In the genomic region with DNA sequence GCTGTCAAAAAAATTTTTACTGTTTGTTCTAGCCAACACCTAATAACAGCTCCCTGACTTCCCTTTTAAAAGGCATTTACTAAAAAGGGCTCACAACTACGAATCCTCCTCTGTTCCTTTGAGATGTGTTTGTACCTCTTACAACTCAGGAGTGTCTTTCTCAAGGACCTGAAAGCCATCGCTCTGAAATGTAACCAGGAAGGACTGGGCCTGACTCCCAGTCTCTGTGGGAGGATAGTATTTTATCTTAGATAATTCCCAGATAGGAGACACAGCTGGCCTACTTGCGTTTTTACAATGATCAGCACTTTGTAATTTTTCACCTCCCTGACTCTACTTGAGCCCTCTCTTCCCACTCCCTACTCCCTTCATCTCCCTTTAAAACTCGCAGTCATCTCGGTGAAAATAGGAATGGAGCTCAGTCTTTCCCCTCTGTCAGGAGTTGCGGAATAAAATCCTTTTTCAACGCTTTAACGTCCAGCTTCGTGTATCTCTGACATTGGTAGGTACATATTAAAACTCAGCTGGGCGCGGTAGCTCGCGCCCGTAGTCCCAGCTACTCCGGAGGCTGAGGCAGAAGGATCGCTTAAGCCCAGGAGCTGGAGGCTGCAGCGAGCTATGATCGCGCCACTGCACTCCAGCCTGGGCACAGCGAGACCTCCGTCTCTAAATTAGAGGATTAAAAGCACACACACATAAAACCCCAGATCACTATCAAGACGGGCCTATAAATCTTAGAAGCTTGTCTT, we compare ENCODE assay signal across 8 cellular contexts. TPM values are rescaled to one million over a fixed set of nuclear protein-coding genes. Genes with fewer than 3 reads are reported as not detected.
DNase-seq lines count a peak whose midpoint lies in the region; ATAC-seq and TF ChIP-seq lines count a peak whose summit lies in the region.

No MANE protein-coding gene starts in this region.

- TF ChIP-seq CTCF in RWPE2 (IDR thresholded peaks at IDR 0.05; ENCODE audit: poor library complexity, severe bottlenecking): no peak
- TF ChIP-seq CTCF in epithelial cell of esophagus (IDR thresholded peaks at IDR 0.05; ENCODE audit: insufficient read depth, low read depth, low read length, missing control alignments): no peak
- no peak for TF ChIP-seq CTCF in ovary (IDR thresholded peaks at IDR 0.05)

- TF ChIP-seq POLR2A in GM18505 (IDR thresholded peaks at IDR 0.05; ENCODE audit: borderline replicate concordance, extremely low read depth, insufficient read depth, insufficient read length) (peak; percentile 22), ovary (IDR thresholded peaks at IDR 0.05) (no peak)

- no peaks in the 10 kb centered on the region for H3K9me3 ChIP-seq in RWPE2 (ENCODE audit: severe bottlenecking)
- no peaks in the 10 kb centered on the region for H3K9me3 ChIP-seq in ovary

- intact Hi-C loops in ovary (cut with DNase I): loop anchor here in 1 of 4 donors (10.0 kb wide), 1 partner anchor 110 kb away; no protein-coding TSS in a partner anchor

- H3K36me3 ChIP-seq in RWPE2 (ENCODE audit: low read depth) (peaks cover 6% of the 10 kb centered on the region; the same call in 1 of the 2 replicates), ovary (no peaks in the 10 kb centered on the region)

- no peak for TF ChIP-seq EP300 in ovary (IDR thresholded peaks at IDR 0.05)

- no peak for DNase-seq in RWPE2 (ENCODE audit: low spot score)
- no peak for DNase-seq in epithelial cell of esophagus (ENCODE audit: low read depth)
- peak in 4 of 5 donors; percentile 25 to 45 (median 29) for DNase-seq in ovary
- DNase-seq in COR-L47 (lab: John Stamatoyannopoulos, UW): no peak
- no peak for DNase-seq in NCI-H1105 (lab: John Stamatoyannopoulos, UW)

- H3K4me1 ChIP-seq in RWPE2 (ENCODE audit: insufficient read depth, poor library complexity, severe bottlenecking) (peaks cover 9% of the 10 kb centered on the region), ovary (ENCODE audit: insufficient read depth) (peaks cover 7% of the 10 kb centered on the region)

- peak overlapping the region; percentile 75 for H3K27ac ChIP-seq in RWPE2 (ENCODE audit: poor library complexity, severe bottlenecking)
- H3K27ac ChIP-seq in ovary: peak overlapping the region; percentile 95 to 96

- H3K4me3 ChIP-seq in RWPE2 (ENCODE audit: severe bottlenecking) (peak overlapping the region; percentile 83), epithelial cell of esophagus (ENCODE audit: low read length) (peak overlapping the region; percentile 97), ovary (peak overlapping the region; percentile 95)

- WGBS in ovary, 3 donors: 50 to 58% (median 57%) methylated on average over 22 of the region's 22 CpGs

- H3K27me3 ChIP-seq in RWPE2 (ENCODE audit: insufficient read depth, poor library complexity, severe bottlenecking): no peaks in the 10 kb centered on the region
- no peaks in the 10 kb centered on the region for H3K27me3 ChIP-seq in ovary

- ATAC-seq in GM18505 (IDR thresholded peaks at IDR 0.05; ENCODE audit: unreplicated experiment): no peak
- ATAC-seq in RWPE2 (ENCODE audit: low read depth): no peak
- no peak for ATAC-seq in HG03442 (IDR thresholded peaks at IDR 0.05; ENCODE audit: unreplicated experiment)
- no peak for ATAC-seq in GM21786 (IDR thresholded peaks at IDR 0.05; ENCODE audit: unreplicated experiment)

RNA-seq across cellular contexts. Expression of gene KRCC1, which starts 1.1 kb away (rescaled TPM):
- 10 to 100 TPM; 17.1 to 24.2 (median 21.4) TPM for total RNA-seq in ovary
- polyA plus RNA-seq in ovary: 10 to 100 TPM; 24.8 to 25.7 TPM

RNA-seq across cellular contexts. Expression of gene SMYD1, which starts 13.2 kb away (rescaled TPM):
- total RNA-seq in ovary: under 1 TPM in 2 of 7 donors, not detected in 5; 0.05 to 0.10 TPM
- polyA plus RNA-seq in ovary: not detected

RNA-seq across cellular contexts. Expression of gene RNU2-63P, which starts 38.1 kb away (rescaled TPM):
- total RNA-seq in ovary: 1 to 10 TPM in 2 of 7 donors, not detected in 5; 2.3 to 8.3 TPM
- not detected for polyA plus RNA-seq in ovary

Comparison
In these comparisons a context has a peak if more than half of its experiments do, and no peak if none do; other contexts are left out.
1. DNase-seq: peak in ovary (4 of 5); none in RWPE2 (single experiment), epithelial cell of esophagus (single experiment), COR-L47 (single experiment) and NCI-H1105 (single experiment).
2. Peak in every context shown above with its lines, with median percentiles within 50 percentile points of each other: H3K4me3 ChIP-seq.